2 cellular contexts compared by ENCODE assay signal in the genomic region with DNA sequence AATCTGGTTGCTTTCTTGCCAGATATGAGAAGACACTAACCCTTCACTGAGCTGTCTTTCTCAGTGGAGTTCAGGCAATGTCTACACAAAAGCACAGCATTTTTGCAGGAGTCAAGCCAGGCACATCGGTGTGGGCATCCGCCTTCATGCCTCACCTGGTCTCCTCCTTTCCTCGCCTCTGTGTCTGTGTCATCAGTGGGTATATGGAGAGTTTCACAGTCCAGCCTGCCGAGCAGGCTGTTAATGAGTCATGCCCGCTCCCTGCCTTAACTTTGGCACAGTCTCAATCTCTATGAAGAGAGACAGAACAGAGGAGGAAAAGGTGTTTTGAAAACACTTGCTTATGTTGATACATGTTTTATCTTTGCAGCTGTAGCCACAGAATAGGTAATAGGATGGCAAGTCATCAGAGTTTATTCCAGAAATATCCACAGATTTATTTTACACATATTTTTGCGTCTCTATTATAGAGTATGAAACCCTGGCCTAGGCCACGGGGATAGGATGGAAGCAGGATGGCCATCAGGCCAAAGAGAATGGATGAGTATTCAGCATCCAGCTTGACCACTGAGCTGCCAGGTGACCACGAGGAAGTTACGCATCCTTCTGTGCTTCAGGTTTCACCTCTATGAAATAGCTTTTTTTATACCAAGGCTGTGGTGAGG.
A peak's percentile ranks its signal among the peaks of the same experiment; 100 is the strongest.
TF ChIP-seq lines count a peak whose summit lies in the region.

No MANE protein-coding gene starts in this region.

TF ChIP-seq in HCT116, 20 proteins besides CTCF, POLR2A, EP300 and RAD21 (continued from another document):
- TF ChIP-seq, protein P1, sequence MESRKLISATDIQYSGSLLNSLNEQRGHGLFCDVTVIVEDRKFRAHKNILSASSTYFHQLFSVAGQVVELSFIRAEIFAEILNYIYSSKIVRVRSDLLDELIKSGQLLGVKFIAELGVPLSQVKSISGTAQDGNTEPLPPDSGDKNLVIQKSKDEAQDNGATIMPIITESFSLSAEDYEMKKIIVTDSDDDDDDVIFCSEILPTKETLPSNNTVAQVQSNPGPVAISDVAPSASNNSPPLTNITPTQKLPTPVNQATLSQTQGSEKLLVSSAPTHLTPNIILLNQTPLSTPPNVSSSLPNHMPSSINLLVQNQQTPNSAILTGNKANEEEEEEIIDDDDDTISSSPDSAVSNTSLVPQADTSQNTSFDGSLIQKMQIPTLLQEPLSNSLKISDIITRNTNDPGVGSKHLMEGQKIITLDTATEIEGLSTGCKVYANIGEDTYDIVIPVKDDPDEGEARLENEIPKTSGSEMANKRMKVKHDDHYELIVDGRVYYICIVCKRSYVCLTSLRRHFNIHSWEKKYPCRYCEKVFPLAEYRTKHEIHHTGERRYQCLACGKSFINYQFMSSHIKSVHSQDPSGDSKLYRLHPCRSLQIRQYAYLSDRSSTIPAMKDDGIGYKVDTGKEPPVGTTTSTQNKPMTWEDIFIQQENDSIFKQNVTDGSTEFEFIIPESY (IDR thresholded peaks at IDR 0.05; ENCODE audit: extremely low read depth, insufficient replicate concordance, low read length): no peak
- peak; percentile 83 for TF ChIP-seq JUND (IDR thresholded peaks at IDR 0.05)
- TF ChIP-seq CBX3 (IDR thresholded peaks at IDR 0.05; ENCODE audit: low read depth): peak; percentile 94
- peak; percentile 82 for TF ChIP-seq FOSL1 (IDR thresholded peaks at IDR 0.05; ENCODE audit: low read depth)

TF ChIP-seq in SK-N-SH treated with all-trans-retinoic acid at 6 μM for 48 hours, 23 proteins besides CTCF, POLR2A, EP300 and RAD21 (continued from another document):
- TF ChIP-seq CSDC2 (CRISPR knock-in tag; IDR thresholded peaks at IDR 0.05) (no peak), ZFP3 (CRISPR knock-in tag; IDR thresholded peaks at IDR 0.05) (no peak)
- TF ChIP-seq, protein P2, sequence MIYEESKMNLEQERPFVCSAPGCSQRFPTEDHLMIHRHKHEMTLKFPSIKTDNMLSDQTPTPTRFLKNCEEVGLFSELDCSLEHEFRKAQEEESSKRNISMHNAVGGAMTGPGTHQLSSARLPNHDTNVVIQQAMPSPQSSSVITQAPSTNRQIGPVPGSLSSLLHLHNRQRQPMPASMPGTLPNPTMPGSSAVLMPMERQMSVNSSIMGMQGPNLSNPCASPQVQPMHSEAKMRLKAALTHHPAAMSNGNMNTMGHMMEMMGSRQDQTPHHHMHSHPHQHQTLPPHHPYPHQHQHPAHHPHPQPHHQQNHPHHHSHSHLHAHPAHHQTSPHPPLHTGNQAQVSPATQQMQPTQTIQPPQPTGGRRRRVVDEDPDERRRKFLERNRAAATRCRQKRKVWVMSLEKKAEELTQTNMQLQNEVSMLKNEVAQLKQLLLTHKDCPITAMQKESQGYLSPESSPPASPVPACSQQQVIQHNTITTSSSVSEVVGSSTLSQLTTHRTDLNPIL (CRISPR knock-in tag; IDR thresholded peaks at IDR 0.05; ENCODE audit: low read depth): no peak
- TF ChIP-seq, protein P3, sequence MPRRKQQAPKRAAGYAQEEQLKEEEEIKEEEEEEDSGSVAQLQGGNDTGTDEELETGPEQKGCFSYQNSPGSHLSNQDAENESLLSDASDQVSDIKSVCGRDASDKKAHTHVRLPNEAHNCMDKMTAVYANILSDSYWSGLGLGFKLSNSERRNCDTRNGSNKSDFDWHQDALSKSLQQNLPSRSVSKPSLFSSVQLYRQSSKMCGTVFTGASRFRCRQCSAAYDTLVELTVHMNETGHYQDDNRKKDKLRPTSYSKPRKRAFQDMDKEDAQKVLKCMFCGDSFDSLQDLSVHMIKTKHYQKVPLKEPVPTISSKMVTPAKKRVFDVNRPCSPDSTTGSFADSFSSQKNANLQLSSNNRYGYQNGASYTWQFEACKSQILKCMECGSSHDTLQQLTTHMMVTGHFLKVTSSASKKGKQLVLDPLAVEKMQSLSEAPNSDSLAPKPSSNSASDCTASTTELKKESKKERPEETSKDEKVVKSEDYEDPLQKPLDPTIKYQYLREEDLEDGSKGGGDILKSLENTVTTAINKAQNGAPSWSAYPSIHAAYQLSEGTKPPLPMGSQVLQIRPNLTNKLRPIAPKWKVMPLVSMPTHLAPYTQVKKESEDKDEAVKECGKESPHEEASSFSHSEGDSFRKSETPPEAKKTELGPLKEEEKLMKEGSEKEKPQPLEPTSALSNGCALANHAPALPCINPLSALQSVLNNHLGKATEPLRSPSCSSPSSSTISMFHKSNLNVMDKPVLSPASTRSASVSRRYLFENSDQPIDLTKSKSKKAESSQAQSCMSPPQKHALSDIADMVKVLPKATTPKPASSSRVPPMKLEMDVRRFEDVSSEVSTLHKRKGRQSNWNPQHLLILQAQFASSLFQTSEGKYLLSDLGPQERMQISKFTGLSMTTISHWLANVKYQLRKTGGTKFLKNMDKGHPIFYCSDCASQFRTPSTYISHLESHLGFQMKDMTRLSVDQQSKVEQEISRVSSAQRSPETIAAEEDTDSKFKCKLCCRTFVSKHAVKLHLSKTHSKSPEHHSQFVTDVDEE (CRISPR knock-in tag; IDR thresholded peaks at IDR 0.05): no peak
